9 cellular contexts compared by ENCODE assay signal in the genomic region with DNA sequence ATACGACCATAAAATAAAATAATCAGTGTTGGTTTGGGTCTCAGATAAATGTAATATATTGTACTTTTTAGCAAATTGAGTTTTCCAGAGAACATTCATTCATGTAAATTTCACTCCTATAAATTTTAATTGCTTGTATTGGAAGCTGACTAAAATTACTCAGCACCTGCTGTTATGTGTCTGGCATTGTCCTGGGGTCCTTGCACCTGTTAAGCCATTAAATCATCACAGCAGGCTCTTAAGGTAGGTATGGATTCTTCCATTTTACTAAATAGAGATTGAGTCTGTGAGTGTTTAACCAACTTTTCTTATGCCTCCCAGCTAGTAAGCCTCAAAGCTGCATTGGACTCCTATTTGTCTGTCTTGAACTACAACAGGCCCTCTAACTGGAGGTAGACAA.
A peak's percentile ranks its signal among the peaks of the same experiment; 100 is the strongest.
DNase-seq lines count a peak whose midpoint lies in the region; ATAC-seq and TF ChIP-seq lines count a peak whose summit lies in the region.
"Had no signal": no experiment of that assay in that cellular context is flagged by ENCODE, and none has a peak within 500 bp of the region (broad histone marks: within the 10 kb centered on the region; RNA-seq: fewer than 3 reads in every experiment).

No MANE protein-coding gene starts in this region.

- H3K4me1 Mint-ChIP-seq in activated CD4-positive, alpha-beta T cell treated with anti-CD3 and anti-CD28 coated beads, Interleukin-2, amount 10 ng/mL, durations not matched to agents 24 days and 14 days = peaks cover 53% of the 10 kb centered on the region

- CTCF ChIA-PET in Panc1 (lab: Charles Lee) = interaction anchor here (0.6 kb wide), 1 partner anchor 342 kb away, joined by 4 read pairs; no protein-coding TSS in a partner anchor

- H3K27ac Mint-ChIP-seq in activated CD4-positive, alpha-beta T cell treated with anti-CD3 and anti-CD28 coated beads, Interleukin-2, amount 10 ng/mL, durations not matched to agents 24 days and 14 days = peak overlapping the region; percentile 91

- peaks cover under 1% of the 10 kb centered on the region for H3K9me3 Mint-ChIP-seq in activated CD4-positive, alpha-beta T cell treated with anti-CD3 and anti-CD28 coated beads, Interleukin-2, amount 10 ng/mL, durations not matched to agents 24 days and 14 days

- intact Hi-C loops in activated CD4-positive, alpha-beta T cell treated with anti-CD3 and anti-CD28 coated beads, Interleukin-2, amount 10 ng/mL, durations not matched to agents 24 days and 14 days (cut with micrococcal nuclease) = loop anchor here (1.0 to 5.0 kb wide), 2 partner anchors 34 to 243 kb away; no protein-coding TSS in a partner anchor
- intact Hi-C loops in Panc1 (cut with micrococcal nuclease; ENCODE audit: unreplicated experiment) (no loop called here), testis (cut with DNase I; ENCODE audit: low total_unique reads) (no loop called here)

- TF ChIP-seq CTCF in Panc1 (IDR thresholded peaks at IDR 0.05) = no peak
- no peak for TF ChIP-seq CTCF in foreskin keratinocyte (conservative IDR thresholded peaks at IDR 0.05)
- no peak for TF ChIP-seq CTCF in testis (IDR thresholded peaks at IDR 0.05)
- TF ChIP-seq CTCF in GM13976 (IDR thresholded peaks at IDR 0.05; ENCODE audit: borderline replicate concordance, control extremely low read depth, extremely low read depth, insufficient read depth, missing control alignments) = no peak

- DNase-seq in activated CD4-positive, alpha-beta T cell treated with anti-CD3 and anti-CD28 coated beads, Interleukin-2, amount 10 ng/mL, durations not matched to agents 24 days and 14 days = no peak
- no peak for DNase-seq in activated CD4-positive, alpha-beta T cell treated with anti-CD3 and anti-CD28 coated beads for 4 hours
- DNase-seq in Panc1 (ENCODE audit: low read depth, low spot score) (no peak), foreskin keratinocyte (no peak), testis (no peak), hippocampal formation (lab: John Stamatoyannopoulos, UW) (no peak), GM13976 (ENCODE audit: low spot score) (no peak)
- DNase-seq: NCI-H526 had no signal

- H3K36me3 Mint-ChIP-seq in activated CD4-positive, alpha-beta T cell treated with anti-CD3 and anti-CD28 coated beads, Interleukin-2, amount 10 ng/mL, durations not matched to agents 24 days and 14 days (ENCODE audit: low read depth) = peaks cover 9% of the 10 kb centered on the region

- H3K9ac ChIP-seq in subcutaneous abdominal adipose tissue (ENCODE audit: low read length in 5 of 5) = peak overlapping the region in 3 of 5 donors; percentile 5 to 47 (median 46)

- TF ChIP-seq POLR2A in testis (IDR thresholded peaks at IDR 0.05) = no peak

- ATAC-seq in Panc1 (no peak), foreskin keratinocyte (no peak)

- H3K4me1 ChIP-seq in Panc1 (ENCODE audit: control insufficient read depth, insufficient read depth, low read length) (peaks cover 21% of the 10 kb centered on the region), foreskin keratinocyte (peaks cover 9% of the 10 kb centered on the region), subcutaneous abdominal adipose tissue (ENCODE audit: control insufficient read depth in 5 of 5, insufficient read depth in 5 of 5, low read length in 5 of 5) (peaks cover 0 to 10% (median 9%) of the 10 kb centered on the region in 5 donors), testis (peaks cover 2% of the 10 kb centered on the region)

- no peaks in the 10 kb centered on the region for H3K27me3 ChIP-seq in Panc1 (ENCODE audit: control insufficient read depth, insufficient read depth, low read length)
- H3K27me3 ChIP-seq in foreskin keratinocyte = no peaks in the 10 kb centered on the region
- H3K27me3 ChIP-seq in subcutaneous abdominal adipose tissue (ENCODE audit: control insufficient read depth in 5 of 5, insufficient read depth in 4 of 5, low read length in 5 of 5) = no peaks in the 10 kb centered on the region
- H3K27me3 ChIP-seq in testis = no peaks in the 10 kb centered on the region

- in situ Hi-C loops in Panc1 (cut with HindIII; ENCODE audit: low pct_unique_long_range_greater_than_20kb, low sequenced_read_pairs) (no loop called here), GM13976 (cut with MboI; ENCODE audit: low sequenced_read_pairs, unreplicated experiment) (loop anchor here (25.0 kb wide), 1 partner anchor 308 kb away; a partner anchor contains a TSS)

- H3K27ac ChIP-seq in Panc1 (ENCODE audit: low read length) (peak overlapping the region; percentile 55), foreskin keratinocyte (peak overlapping the region; percentile 57), subcutaneous abdominal adipose tissue (ENCODE audit: low read depth, low read length) (peak overlapping the region; percentile 8), testis (peak overlapping the region in 1 of 2 donors; percentile 3)

- no TSS peak for BruUV-seq in Panc1 (replicated peaks; lab: Mats Ljungman, UMichigan)

- H3K4me3 Mint-ChIP-seq in activated CD4-positive, alpha-beta T cell treated with anti-CD3 and anti-CD28 coated beads, Interleukin-2, amount 10 ng/mL, durations not matched to agents 24 days and 14 days = peak overlapping the region; percentile 90

- peak overlapping the region; percentile 23 to 27; a peak in 2 of 4 replicates for H3K4me3 ChIP-seq in Panc1 (ENCODE audit: low read depth in 2 of 2, low read length in 2 of 2)
- peak overlapping the region in 4 of 5 donors; percentile 53 to 63 (median 56) for H3K4me3 ChIP-seq in subcutaneous abdominal adipose tissue (ENCODE audit: low read depth in 1 of 5, low read length in 5 of 5)
- no peak overlapping the region for H3K4me3 ChIP-seq in testis

- WGBS in testis, 2 donors = 29 to 57% methylated on average over 1 of the region's 1 CpG

- POLR2A ChIA-PET in Panc1 (lab: Charles Lee) = no interaction called here

- H3K9me3 ChIP-seq in Panc1 (ENCODE audit: control insufficient read depth, insufficient read depth, low read depth, low read length) (no peaks in the 10 kb centered on the region), subcutaneous abdominal adipose tissue (ENCODE audit: control insufficient read depth in 5 of 5, low read length in 5 of 5) (no peaks in the 10 kb centered on the region), testis (no peaks in the 10 kb centered on the region)

- H3K27me3 Mint-ChIP-seq in activated CD4-positive, alpha-beta T cell treated with anti-CD3 and anti-CD28 coated beads, Interleukin-2, amount 10 ng/mL, durations not matched to agents 24 days and 14 days = no peaks in the 10 kb centered on the region

- H3K36me3 ChIP-seq in Panc1 (ENCODE audit: control insufficient read depth, insufficient read depth, low read length) (no peaks in the 10 kb centered on the region), subcutaneous abdominal adipose tissue (ENCODE audit: control insufficient read depth in 5 of 5, insufficient read depth in 5 of 5, low read length in 5 of 5) (no peaks in the 10 kb centered on the region), testis (ENCODE audit: low read depth, missing control alignments) (no peaks in the 10 kb centered on the region)

Comparison
In these comparisons a context has a peak if more than half of its experiments do, and no peak if none do; other contexts are left out.
1. H3K4me3 ChIP-seq: peak in Panc1 (2 of 2) and subcutaneous abdominal adipose tissue (4 of 5); none in testis (0 of 2).